In genomic region chr13:24161980-24162517, GRCh38 we compare ENCODE assay signal across 2 cellular contexts.
TF ChIP-seq lines count a peak whose summit lies in the region.

No MANE protein-coding gene starts in this region.

TF ChIP-seq in H1, 55 proteins besides CTCF, POLR2A, EP300 and RAD21 (continued from another document):
- TF ChIP-seq CHD7 (IDR thresholded peaks at IDR 0.05; ENCODE audit: insufficient replicate concordance, low read length) (no peak), EZH2 (IDR thresholded peaks at IDR 0.05; ENCODE audit: low read depth, low read length, severe bottlenecking) (no peak), ATF3 (IDR thresholded peaks at IDR 0.05; ENCODE audit: insufficient read depth, low read depth, low read length) (no peak), KDM5A (IDR thresholded peaks at IDR 0.05; ENCODE audit: low read length) (no peak), KDM4A (IDR thresholded peaks at IDR 0.05; ENCODE audit: low read depth, low read length, severe bottlenecking) (no peak)

TF ChIP-seq in neural cell, 6 proteins besides CTCF, POLR2A, EP300 and RAD21 (continued from another document):
- TF ChIP-seq, protein P1, sequence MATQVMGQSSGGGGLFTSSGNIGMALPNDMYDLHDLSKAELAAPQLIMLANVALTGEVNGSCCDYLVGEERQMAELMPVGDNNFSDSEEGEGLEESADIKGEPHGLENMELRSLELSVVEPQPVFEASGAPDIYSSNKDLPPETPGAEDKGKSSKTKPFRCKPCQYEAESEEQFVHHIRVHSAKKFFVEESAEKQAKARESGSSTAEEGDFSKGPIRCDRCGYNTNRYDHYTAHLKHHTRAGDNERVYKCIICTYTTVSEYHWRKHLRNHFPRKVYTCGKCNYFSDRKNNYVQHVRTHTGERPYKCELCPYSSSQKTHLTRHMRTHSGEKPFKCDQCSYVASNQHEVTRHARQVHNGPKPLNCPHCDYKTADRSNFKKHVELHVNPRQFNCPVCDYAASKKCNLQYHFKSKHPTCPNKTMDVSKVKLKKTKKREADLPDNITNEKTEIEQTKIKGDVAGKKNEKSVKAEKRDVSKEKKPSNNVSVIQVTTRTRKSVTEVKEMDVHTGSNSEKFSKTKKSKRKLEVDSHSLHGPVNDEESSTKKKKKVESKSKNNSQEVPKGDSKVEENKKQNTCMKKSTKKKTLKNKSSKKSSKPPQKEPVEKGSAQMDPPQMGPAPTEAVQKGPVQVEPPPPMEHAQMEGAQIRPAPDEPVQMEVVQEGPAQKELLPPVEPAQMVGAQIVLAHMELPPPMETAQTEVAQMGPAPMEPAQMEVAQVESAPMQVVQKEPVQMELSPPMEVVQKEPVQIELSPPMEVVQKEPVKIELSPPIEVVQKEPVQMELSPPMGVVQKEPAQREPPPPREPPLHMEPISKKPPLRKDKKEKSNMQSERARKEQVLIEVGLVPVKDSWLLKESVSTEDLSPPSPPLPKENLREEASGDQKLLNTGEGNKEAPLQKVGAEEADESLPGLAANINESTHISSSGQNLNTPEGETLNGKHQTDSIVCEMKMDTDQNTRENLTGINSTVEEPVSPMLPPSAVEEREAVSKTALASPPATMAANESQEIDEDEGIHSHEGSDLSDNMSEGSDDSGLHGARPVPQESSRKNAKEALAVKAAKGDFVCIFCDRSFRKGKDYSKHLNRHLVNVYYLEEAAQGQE (IDR thresholded peaks at IDR 0.05; ENCODE audit: borderline replicate concordance): no peak
- no peak for TF ChIP-seq MXI1 (conservative IDR thresholded peaks at IDR 0.05; ENCODE audit: poor library complexity, severe bottlenecking)
- TF ChIP-seq SMC3 (conservative IDR thresholded peaks at IDR 0.05; ENCODE audit: poor library complexity): no peak
